1 cellular context compared by ENCODE assay signal in the genomic region with DNA sequence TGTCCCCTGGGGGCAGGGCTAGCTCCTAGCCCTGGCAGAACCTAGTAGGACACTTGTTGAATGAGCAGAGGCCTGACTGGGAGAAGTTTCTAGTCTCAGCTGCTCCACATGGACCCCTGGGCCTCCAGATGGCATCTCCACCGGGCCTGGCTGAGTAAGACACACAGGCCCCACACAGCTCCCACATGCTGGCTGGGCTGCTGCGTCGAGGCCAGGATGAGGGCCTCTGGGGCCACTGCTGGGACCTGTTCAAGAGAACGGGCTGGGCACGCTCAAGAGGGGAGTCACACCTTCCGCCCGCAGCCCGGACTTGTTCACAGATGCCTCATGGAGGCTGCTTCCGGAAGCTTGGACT.
TF ChIP-seq lines count a peak whose summit lies in the region.

No MANE protein-coding gene starts in this region.

TF ChIP-seq in HepG2, 621 proteins besides CTCF, POLR2A, EP300 and RAD21:
- TF ChIP-seq AGO1 (IDR thresholded peaks at IDR 0.05; ENCODE audit: low read depth, low read length, poor library complexity, severe bottlenecking): peak; percentile 12
- TF ChIP-seq, protein P1, sequence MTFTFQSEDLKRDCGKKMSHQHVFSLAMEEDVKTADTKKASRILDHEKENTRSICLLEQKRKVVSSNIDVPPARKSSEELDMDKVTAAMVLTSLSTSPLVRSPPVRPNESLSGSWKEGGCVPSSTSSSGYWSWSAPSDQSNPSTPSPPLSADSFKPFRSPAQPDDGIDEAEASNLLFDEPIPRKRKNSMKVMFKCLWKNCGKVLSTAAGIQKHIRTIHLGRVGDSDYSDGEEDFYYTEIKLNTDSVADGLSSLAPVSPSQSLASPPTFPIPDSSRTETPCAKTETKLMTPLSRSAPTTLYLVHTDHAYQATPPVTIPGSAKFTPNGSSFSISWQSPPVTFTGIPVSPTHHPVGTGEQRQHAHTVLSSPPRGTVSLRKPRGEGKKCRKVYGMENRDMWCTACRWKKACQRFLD (CRISPR knock-in tag; IDR thresholded peaks at IDR 0.05; ENCODE audit: borderline replicate concordance): no peak
- no peak for TF ChIP-seq HNRNPK (IDR thresholded peaks at IDR 0.05; ENCODE audit: low read depth, low read length, poor library complexity, severe bottlenecking)
- no peak for TF ChIP-seq TMF1 (CRISPR knock-in tag; IDR thresholded peaks at IDR 0.05; ENCODE audit: low read depth)
- TF ChIP-seq MED13 (CRISPR knock-in tag; IDR thresholded peaks at IDR 0.05): no peak
- TF ChIP-seq, protein P2, sequence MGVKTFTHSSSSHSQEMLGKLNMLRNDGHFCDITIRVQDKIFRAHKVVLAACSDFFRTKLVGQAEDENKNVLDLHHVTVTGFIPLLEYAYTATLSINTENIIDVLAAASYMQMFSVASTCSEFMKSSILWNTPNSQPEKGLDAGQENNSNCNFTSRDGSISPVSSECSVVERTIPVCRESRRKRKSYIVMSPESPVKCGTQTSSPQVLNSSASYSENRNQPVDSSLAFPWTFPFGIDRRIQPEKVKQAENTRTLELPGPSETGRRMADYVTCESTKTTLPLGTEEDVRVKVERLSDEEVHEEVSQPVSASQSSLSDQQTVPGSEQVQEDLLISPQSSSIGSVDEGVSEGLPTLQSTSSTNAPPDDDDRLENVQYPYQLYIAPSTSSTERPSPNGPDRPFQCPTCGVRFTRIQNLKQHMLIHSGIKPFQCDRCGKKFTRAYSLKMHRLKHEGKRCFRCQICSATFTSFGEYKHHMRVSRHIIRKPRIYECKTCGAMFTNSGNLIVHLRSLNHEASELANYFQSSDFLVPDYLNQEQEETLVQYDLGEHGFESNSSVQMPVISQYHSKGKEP (CRISPR knock-in tag; IDR thresholded peaks at IDR 0.05): no peak
- no peak for TF ChIP-seq ZBTB38 (CRISPR knock-in tag; IDR thresholded peaks at IDR 0.05)
- TF ChIP-seq TERF1 (CRISPR knock-in tag; IDR thresholded peaks at IDR 0.05): no peak
